Comparison of ENCODE assay signal across 2 cellular contexts in the genomic region with DNA sequence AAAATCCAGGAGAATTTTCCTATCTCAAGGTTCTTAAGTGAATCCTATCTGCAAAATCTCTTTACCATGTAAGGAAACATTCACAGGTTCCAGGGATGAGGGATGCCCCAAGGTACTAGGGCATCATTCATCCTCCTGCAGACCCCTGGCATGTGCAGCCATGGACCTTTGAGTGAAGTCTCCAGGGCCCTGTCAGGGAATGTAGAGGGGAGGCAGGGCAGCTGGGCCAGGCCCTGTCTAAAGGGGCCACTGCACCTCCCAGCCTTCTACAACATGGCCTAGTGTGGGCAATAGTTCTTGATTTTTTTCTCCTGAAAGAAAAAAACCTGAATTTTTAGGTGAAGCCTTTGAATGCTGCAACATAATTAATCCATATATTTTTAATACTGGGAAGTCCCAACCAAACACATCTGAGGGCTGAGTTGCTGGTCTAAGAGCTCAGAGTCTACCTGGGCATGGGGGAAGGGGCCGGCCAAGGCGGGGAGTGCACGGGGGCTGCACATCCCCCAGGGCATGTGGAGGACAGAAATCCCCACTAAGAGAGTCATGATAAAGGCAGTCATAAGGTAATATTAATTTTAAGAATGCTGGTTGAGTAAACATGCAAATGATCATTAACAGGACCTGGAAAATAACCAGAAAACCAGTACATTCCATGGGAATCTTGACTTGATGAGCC.
A peak's percentile ranks its signal among the peaks of the same experiment; 100 is the strongest.
TF ChIP-seq lines count a peak whose summit lies in the region.

No MANE protein-coding gene starts in this region.

TF ChIP-seq in WTC11, 78 proteins besides CTCF, POLR2A, EP300 and RAD21:
- TF ChIP-seq ZMAT4 (CRISPR knock-in tag; IDR thresholded peaks at IDR 0.05) = no peak
- no peak for TF ChIP-seq USF1 (CRISPR knock-in tag; IDR thresholded peaks at IDR 0.05)
- TF ChIP-seq, protein P1, sequence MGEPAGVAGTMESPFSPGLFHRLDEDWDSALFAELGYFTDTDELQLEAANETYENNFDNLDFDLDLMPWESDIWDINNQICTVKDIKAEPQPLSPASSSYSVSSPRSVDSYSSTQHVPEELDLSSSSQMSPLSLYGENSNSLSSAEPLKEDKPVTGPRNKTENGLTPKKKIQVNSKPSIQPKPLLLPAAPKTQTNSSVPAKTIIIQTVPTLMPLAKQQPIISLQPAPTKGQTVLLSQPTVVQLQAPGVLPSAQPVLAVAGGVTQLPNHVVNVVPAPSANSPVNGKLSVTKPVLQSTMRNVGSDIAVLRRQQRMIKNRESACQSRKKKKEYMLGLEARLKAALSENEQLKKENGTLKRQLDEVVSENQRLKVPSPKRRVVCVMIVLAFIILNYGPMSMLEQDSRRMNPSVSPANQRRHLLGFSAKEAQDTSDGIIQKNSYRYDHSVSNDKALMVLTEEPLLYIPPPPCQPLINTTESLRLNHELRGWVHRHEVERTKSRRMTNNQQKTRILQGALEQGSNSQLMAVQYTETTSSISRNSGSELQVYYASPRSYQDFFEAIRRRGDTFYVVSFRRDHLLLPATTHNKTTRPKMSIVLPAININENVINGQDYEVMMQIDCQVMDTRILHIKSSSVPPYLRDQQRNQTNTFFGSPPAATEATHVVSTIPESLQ (CRISPR knock-in tag; IDR thresholded peaks at IDR 0.05) = no peak
- TF ChIP-seq TCF7 (CRISPR knock-in tag; IDR thresholded peaks at IDR 0.05; ENCODE audit: low read depth) = no peak
- no peak for TF ChIP-seq GTF2I (CRISPR knock-in tag; conservative IDR thresholded peaks at IDR 0.05)
- TF ChIP-seq, protein P2, sequence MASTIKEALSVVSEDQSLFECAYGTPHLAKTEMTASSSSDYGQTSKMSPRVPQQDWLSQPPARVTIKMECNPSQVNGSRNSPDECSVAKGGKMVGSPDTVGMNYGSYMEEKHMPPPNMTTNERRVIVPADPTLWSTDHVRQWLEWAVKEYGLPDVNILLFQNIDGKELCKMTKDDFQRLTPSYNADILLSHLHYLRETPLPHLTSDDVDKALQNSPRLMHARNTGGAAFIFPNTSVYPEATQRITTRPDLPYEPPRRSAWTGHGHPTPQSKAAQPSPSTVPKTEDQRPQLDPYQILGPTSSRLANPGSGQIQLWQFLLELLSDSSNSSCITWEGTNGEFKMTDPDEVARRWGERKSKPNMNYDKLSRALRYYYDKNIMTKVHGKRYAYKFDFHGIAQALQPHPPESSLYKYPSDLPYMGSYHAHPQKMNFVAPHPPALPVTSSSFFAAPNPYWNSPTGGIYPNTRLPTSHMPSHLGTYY (CRISPR knock-in tag; IDR thresholded peaks at IDR 0.05) = no peak
- TF ChIP-seq KAT7 (CRISPR knock-in tag; IDR thresholded peaks at IDR 0.05; ENCODE audit: borderline replicate concordance) = no peak
- TF ChIP-seq IRF1 (CRISPR knock-in tag; IDR thresholded peaks at IDR 0.05) = no peak
- no peak for TF ChIP-seq ZNF671 (CRISPR knock-in tag; IDR thresholded peaks at IDR 0.05)
- no peak for TF ChIP-seq TEAD4 (CRISPR knock-in tag; IDR thresholded peaks at IDR 0.05)
- no peak for TF ChIP-seq FOXK1 (CRISPR knock-in tag; IDR thresholded peaks at IDR 0.05)
- no peak for TF ChIP-seq ZNF396 (CRISPR knock-in tag; IDR thresholded peaks at IDR 0.05; ENCODE audit: borderline replicate concordance)
- no peak for TF ChIP-seq IRF2 (CRISPR knock-in tag; IDR thresholded peaks at IDR 0.05; ENCODE audit: borderline replicate concordance, low read depth)
- TF ChIP-seq, protein P3, sequence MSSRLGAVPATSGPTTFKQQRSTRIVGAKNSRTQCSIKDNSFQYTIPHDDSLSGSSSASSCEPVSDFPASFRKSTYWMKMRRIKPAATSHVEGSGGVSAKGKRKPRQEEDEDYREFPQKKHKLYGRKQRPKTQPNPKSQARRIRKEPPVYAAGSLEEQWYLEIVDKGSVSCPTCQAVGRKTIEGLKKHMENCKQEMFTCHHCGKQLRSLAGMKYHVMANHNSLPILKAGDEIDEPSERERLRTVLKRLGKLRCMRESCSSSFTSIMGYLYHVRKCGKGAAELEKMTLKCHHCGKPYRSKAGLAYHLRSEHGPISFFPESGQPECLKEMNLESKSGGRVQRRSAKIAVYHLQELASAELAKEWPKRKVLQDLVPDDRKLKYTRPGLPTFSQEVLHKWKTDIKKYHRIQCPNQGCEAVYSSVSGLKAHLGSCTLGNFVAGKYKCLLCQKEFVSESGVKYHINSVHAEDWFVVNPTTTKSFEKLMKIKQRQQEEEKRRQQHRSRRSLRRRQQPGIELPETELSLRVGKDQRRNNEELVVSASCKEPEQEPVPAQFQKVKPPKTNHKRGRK (CRISPR knock-in tag; IDR thresholded peaks at IDR 0.05; ENCODE audit: borderline replicate concordance) = no peak

TF ChIP-seq in H1, 55 proteins besides CTCF, POLR2A, EP300 and RAD21:
- no peak for TF ChIP-seq NRF1 (IDR thresholded peaks at IDR 0.05; ENCODE audit: low read depth, low read length)
- no peak for TF ChIP-seq CHD1 (IDR thresholded peaks at IDR 0.05; ENCODE audit: low read depth, low read length)
- no peak; the same call in 1 of the 2 replicates for TF ChIP-seq POU5F1 (IDR thresholded peaks at IDR 0.05; ENCODE audit: low read depth, low read length)
- TF ChIP-seq CTBP2 (IDR thresholded peaks at IDR 0.05; ENCODE audit: borderline replicate concordance, insufficient read depth, insufficient read length, low read length) = peak; percentile 32
- no peak for TF ChIP-seq HDAC6 (IDR thresholded peaks at IDR 0.05; ENCODE audit: low read depth, low read length)
- TF ChIP-seq ATF3 (IDR thresholded peaks at IDR 0.05; ENCODE audit: insufficient read depth, low read depth, low read length) = no peak
- no peak for TF ChIP-seq SP1 (IDR thresholded peaks at IDR 0.05; ENCODE audit: low read depth, low read length)
- no peak for TF ChIP-seq USF2 (IDR thresholded peaks at IDR 0.05; ENCODE audit: low read length)
- TF ChIP-seq RBBP5 (IDR thresholded peaks at IDR 0.05; ENCODE audit: borderline replicate concordance, low read depth, low read length) = 0 out of 2 replicates have a peak, but pooled peaks have one; percentile 32
- TF ChIP-seq EGR1 (IDR thresholded peaks at IDR 0.05; ENCODE audit: borderline replicate concordance, low read depth, low read length) = no peak
- TF ChIP-seq ZNF274 (IDR thresholded peaks at IDR 0.05; ENCODE audit: borderline replicate concordance, extremely low read depth, low read length) = no peak
- TF ChIP-seq CBX5 (IDR thresholded peaks at IDR 0.05; ENCODE audit: low read depth, low read length) = no peak
